ENCODE assay signal across 8 cellular contexts in the genomic region with DNA sequence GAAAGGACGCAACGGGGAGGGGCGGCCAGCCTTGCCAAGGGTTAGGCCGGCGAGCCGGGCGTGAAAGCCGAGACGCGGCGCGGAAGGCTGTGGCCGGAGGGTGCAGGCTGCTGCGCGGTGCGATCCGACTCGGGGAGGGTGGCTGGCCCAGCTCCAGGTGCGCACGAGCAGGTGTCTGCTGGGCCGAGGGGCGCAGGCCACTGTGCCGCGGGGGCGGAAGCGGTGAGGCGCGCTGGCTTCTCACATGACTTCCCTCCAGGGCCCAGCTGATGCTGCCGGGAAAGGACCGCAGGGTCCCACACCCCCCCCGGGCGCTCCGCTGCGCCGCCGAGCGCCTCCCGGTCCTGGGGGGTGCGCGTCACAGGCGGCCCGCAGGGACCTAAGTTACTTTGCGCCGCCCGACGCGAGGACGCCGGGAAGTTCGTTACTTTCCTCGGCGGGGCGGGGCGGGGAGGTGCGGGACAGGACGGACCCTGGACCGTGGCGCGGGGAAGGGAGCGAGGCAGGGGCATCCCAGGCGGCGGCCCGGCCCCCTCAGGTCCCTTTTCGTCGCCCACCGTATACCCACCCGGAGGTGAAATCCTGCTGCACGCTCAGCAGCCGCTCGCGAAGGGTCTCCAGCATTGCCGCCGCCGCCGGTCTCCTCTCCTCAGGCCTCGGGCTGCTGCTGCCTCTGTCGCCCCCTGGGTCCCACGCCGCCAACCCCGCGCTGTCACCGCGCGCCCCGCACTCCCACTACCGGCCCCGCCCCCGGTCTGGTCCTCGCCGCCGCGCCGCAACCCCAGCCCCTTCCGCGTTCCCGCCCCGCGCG. TPM values are rescaled to one million over a fixed set of nuclear protein-coding genes. Genes with fewer than 3 reads are reported as not detected.
DNase-seq lines count a peak whose midpoint lies in the region; ATAC-seq, FAIRE-seq and TF ChIP-seq lines count a peak whose summit lies in the region.

A gene with protein sequence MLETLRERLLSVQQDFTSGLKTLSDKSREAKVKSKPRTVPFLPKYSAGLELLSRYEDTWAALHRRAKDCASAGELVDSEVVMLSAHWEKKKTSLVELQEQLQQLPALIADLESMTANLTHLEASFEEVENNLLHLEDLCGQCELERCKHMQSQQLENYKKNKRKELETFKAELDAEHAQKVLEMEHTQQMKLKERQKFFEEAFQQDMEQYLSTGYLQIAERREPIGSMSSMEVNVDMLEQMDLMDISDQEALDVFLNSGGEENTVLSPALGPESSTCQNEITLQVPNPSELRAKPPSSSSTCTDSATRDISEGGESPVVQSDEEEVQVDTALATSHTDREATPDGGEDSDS (minus strand): TSS at position 783 of the 811 bp plus-strand sequence. CDS start 159 bp downstream, at position 624.

- no peak for FAIRE-seq in RCC 7860 (lab: Jason Lieb, UNC)

- H3K4me3 Mint-ChIP-seq in Calu3 (ENCODE audit: low read depth, unreplicated experiment) (peak within 1 kb of the TSS; percentile 71), nephron progenitor cell (peak within 1 kb of the TSS; percentile 83)
- H3K4me3 Mint-ChIP-seq in activated T-helper 1 cell treated with anti-CD3 and anti-CD28 coated beads, Interleukin-12 subunit alpha, Interleukin-12 subunit beta, Interleukin-2, Interleukin-4 antibody, amounts not matched to agents 30 ng/mL and 10 ng/mL and 1 ng/mL, durations not matched to agents 14 hours and 24 hours and 36 hours, result peak within 1 kb of the TSS; percentile 81
- peak within 1 kb of the TSS; percentile 83 for H3K4me3 Mint-ChIP-seq in stimulated activated naive CD8-positive, alpha-beta T cell treated with anti-CD3 and anti-CD28 coated beads, Interleukin-15, Interleukin-2, amounts not matched to agents 100 ng/mL and 50 ng/mL, for 24 hours

- peaks cover 10% of the 10 kb centered on the region for H3K4me1 Mint-ChIP-seq in Calu3 (ENCODE audit: low read depth, unreplicated experiment)
- H3K4me1 Mint-ChIP-seq in activated T-helper 1 cell treated with anti-CD3 and anti-CD28 coated beads, Interleukin-12 subunit alpha, Interleukin-12 subunit beta, Interleukin-2, Interleukin-4 antibody, amounts not matched to agents 30 ng/mL and 10 ng/mL and 1 ng/mL, durations not matched to agents 14 hours and 24 hours and 36 hours (ENCODE audit: low read depth), result peaks cover 24% of the 10 kb centered on the region
- H3K4me1 Mint-ChIP-seq in nephron progenitor cell, result peaks cover 35% of the 10 kb centered on the region
- H3K4me1 Mint-ChIP-seq in stimulated activated naive CD8-positive, alpha-beta T cell treated with anti-CD3 and anti-CD28 coated beads, Interleukin-15, Interleukin-2, amounts not matched to agents 100 ng/mL and 50 ng/mL, for 24 hours (ENCODE audit: low read depth), result peaks cover 45% of the 10 kb centered on the region

- no TSS peak for BruUV-seq in Calu3 (replicated peaks; lab: Mats Ljungman, UMichigan)

- ATAC-seq in GM19463 (IDR thresholded peaks at IDR 0.05; ENCODE audit: unreplicated experiment), result peak; percentile 65

- CTCF ChIA-PET in Calu3 (lab: Charles Lee), result interaction anchor here (1.0 kb wide), 1 partner anchor 520 kb away, joined by 3 read pairs; no protein-coding TSS in a partner anchor

- peaks cover 23% of the 10 kb centered on the region for H3K36me3 Mint-ChIP-seq in Calu3 (ENCODE audit: insufficient read depth, unreplicated experiment)
- peaks cover 13% of the 10 kb centered on the region for H3K36me3 Mint-ChIP-seq in activated T-helper 1 cell treated with anti-CD3 and anti-CD28 coated beads, Interleukin-12 subunit alpha, Interleukin-12 subunit beta, Interleukin-2, Interleukin-4 antibody, amounts not matched to agents 30 ng/mL and 10 ng/mL and 1 ng/mL, durations not matched to agents 14 hours and 24 hours and 36 hours (ENCODE audit: low read depth)
- peaks cover 10% of the 10 kb centered on the region for H3K36me3 Mint-ChIP-seq in nephron progenitor cell (ENCODE audit: low read depth)
- H3K36me3 Mint-ChIP-seq in stimulated activated naive CD8-positive, alpha-beta T cell treated with anti-CD3 and anti-CD28 coated beads, Interleukin-15, Interleukin-2, amounts not matched to agents 100 ng/mL and 50 ng/mL, for 24 hours (ENCODE audit: low read depth), result peaks cover 9% of the 10 kb centered on the region

- intact Hi-C loops in Calu3 (cut with micrococcal nuclease; ENCODE audit: unreplicated experiment), result no loop called here
- intact Hi-C loops in activated T-helper 1 cell treated with anti-CD3 and anti-CD28 coated beads, Interleukin-12 subunit alpha, Interleukin-12 subunit beta, Interleukin-2, Interleukin-4 antibody, amounts not matched to agents 30 ng/mL and 10 ng/mL and 1 ng/mL, durations not matched to agents 14 hours and 24 hours and 36 hours (cut with micrococcal nuclease), result loop anchor here (2.0 kb wide), 2 partner anchors 34 to 466 kb away; a partner anchor contains a TSS

- peaks cover 20% of the 10 kb centered on the region for H3K27me3 Mint-ChIP-seq in Calu3 (ENCODE audit: unreplicated experiment)
- H3K27me3 Mint-ChIP-seq in activated T-helper 1 cell treated with anti-CD3 and anti-CD28 coated beads, Interleukin-12 subunit alpha, Interleukin-12 subunit beta, Interleukin-2, Interleukin-4 antibody, amounts not matched to agents 30 ng/mL and 10 ng/mL and 1 ng/mL, durations not matched to agents 14 hours and 24 hours and 36 hours (ENCODE audit: insufficient read depth), result peaks cover 14% of the 10 kb centered on the region
- peaks cover 11% of the 10 kb centered on the region for H3K27me3 Mint-ChIP-seq in nephron progenitor cell (ENCODE audit: low read depth, poor library complexity)
- peaks cover 11% of the 10 kb centered on the region for H3K27me3 Mint-ChIP-seq in stimulated activated naive CD8-positive, alpha-beta T cell treated with anti-CD3 and anti-CD28 coated beads, Interleukin-15, Interleukin-2, amounts not matched to agents 100 ng/mL and 50 ng/mL, for 24 hours

- no peak for TF ChIP-seq CTCF in Calu3 (IDR thresholded peaks at IDR 0.05; ENCODE audit: unreplicated experiment)
- no peak for TF ChIP-seq CTCF in nephron progenitor cell (IDR thresholded peaks at IDR 0.05)

- peak; percentile 56 for DNase-seq in Calu3
- DNase-seq in HK-2 (ENCODE audit: unreplicated experiment), result peak; percentile 80
- peak; percentile 4 for DNase-seq in RCC 7860 (ENCODE audit: low spot score)
- DNase-seq in activated T-helper 1 cell treated with anti-CD3 and anti-CD28 coated beads, Interleukin-12 subunit alpha, Interleukin-12 subunit beta, Interleukin-2, Interleukin-4 antibody, amounts not matched to agents 30 ng/mL and 10 ng/mL and 1 ng/mL, durations not matched to agents 14 hours and 24 hours and 36 hours (ENCODE audit: low spot score), result peak; percentile 85
- peak; percentile 5 for DNase-seq in fibroblast of peridontal ligament (ENCODE audit: extremely low read depth)
- peak; percentile 93 for DNase-seq in nephron progenitor cell

- no peak within 1 kb of the TSS for H3K27ac Mint-ChIP-seq in Calu3 (ENCODE audit: unreplicated experiment)
- peak within 1 kb of the TSS; percentile 77 for H3K27ac Mint-ChIP-seq in activated T-helper 1 cell treated with anti-CD3 and anti-CD28 coated beads, Interleukin-12 subunit alpha, Interleukin-12 subunit beta, Interleukin-2, Interleukin-4 antibody, amounts not matched to agents 30 ng/mL and 10 ng/mL and 1 ng/mL, durations not matched to agents 14 hours and 24 hours and 36 hours
- no peak within 1 kb of the TSS for H3K27ac Mint-ChIP-seq in nephron progenitor cell
- peak within 1 kb of the TSS; percentile 67 for H3K27ac Mint-ChIP-seq in stimulated activated naive CD8-positive, alpha-beta T cell treated with anti-CD3 and anti-CD28 coated beads, Interleukin-15, Interleukin-2, amounts not matched to agents 100 ng/mL and 50 ng/mL, for 24 hours

- H3K9me3 Mint-ChIP-seq in Calu3 (ENCODE audit: low read depth, unreplicated experiment), result peaks cover 4% of the 10 kb centered on the region
- no peaks in the 10 kb centered on the region for H3K9me3 Mint-ChIP-seq in activated T-helper 1 cell treated with anti-CD3 and anti-CD28 coated beads, Interleukin-12 subunit alpha, Interleukin-12 subunit beta, Interleukin-2, Interleukin-4 antibody, amounts not matched to agents 30 ng/mL and 10 ng/mL and 1 ng/mL, durations not matched to agents 14 hours and 24 hours and 36 hours
- H3K9me3 Mint-ChIP-seq in nephron progenitor cell, result no peaks in the 10 kb centered on the region
- no peaks in the 10 kb centered on the region for H3K9me3 Mint-ChIP-seq in stimulated activated naive CD8-positive, alpha-beta T cell treated with anti-CD3 and anti-CD28 coated beads, Interleukin-15, Interleukin-2, amounts not matched to agents 100 ng/mL and 50 ng/mL, for 24 hours

RNA-seq across cellular contexts. Expression of the gene that starts here (rescaled TPM):
- total RNA-seq in Calu3 (2022), result 10.0 and 12.8 TPM in 2 replicates
- total RNA-seq in activated T-helper 1 cell treated with anti-CD3 and anti-CD28 coated beads, Interleukin-12 subunit alpha, Interleukin-12 subunit beta, Interleukin-2, Interleukin-4 antibody, amounts not matched to agents 30 ng/mL and 10 ng/mL and 1 ng/mL, durations not matched to agents 14 hours and 24 hours and 36 hours, result 17.2 and 19.2 TPM in 2 replicates

Comparison
In these comparisons a context has a peak if more than half of its experiments do, and no peak if none do; other contexts are left out.
1. Peak in every context shown above with its lines: DNase-seq and ATAC-seq.
2. DNase-seq: peak in every context shown above with its lines; median percentile 93 in nephron progenitor cell; 85 in activated T-helper 1 cell treated with anti-CD3 and anti-CD28 coated beads, Interleukin-12 subunit alpha, Interleukin-12 subunit beta, Interleukin-2, Interleukin-4 antibody, amounts not matched to agents 30 ng/mL and 10 ng/mL and 1 ng/mL, durations not matched to agents 14 hours and 24 hours and 36 hours; 80 in HK-2; 56 in Calu3; 5 in fibroblast of peridontal ligament; 4 in RCC 7860.
3. H3K27ac Mint-ChIP-seq: peak in activated T-helper 1 cell treated with anti-CD3 and anti-CD28 coated beads, Interleukin-12 subunit alpha, Interleukin-12 subunit beta, Interleukin-2, Interleukin-4 antibody, amounts not matched to agents 30 ng/mL and 10 ng/mL and 1 ng/mL, durations not matched to agents 14 hours and 24 hours and 36 hours (single experiment) and stimulated activated naive CD8-positive, alpha-beta T cell treated with anti-CD3 and anti-CD28 coated beads, Interleukin-15, Interleukin-2, amounts not matched to agents 100 ng/mL and 50 ng/mL, for 24 hours (single experiment); none in Calu3 (single experiment) and nephron progenitor cell (single experiment).